ENCODE assay signal across 12 cellular contexts in genomic region chrX:41236629-41237028, GRCh38.
DNase-seq lines count a peak whose midpoint lies in the region; ATAC-seq, FAIRE-seq and TF ChIP-seq lines count a peak whose summit lies in the region.
"Had no signal": no experiment of that assay in that cellular context is flagged by ENCODE, and none has a peak within 500 bp of the region (broad histone marks: within the 10 kb centered on the region; RNA-seq: fewer than 3 reads in every experiment).

No MANE protein-coding gene starts in this region.

- H4K91ac ChIP-seq in H1 (replicated peaks; ENCODE audit: insufficient read length, low read length) (no peak overlapping the region), H9 (ENCODE audit: insufficient read length, low read depth, low read length) (no peak overlapping the region)

- TF ChIP-seq POLR2A in H1 (IDR thresholded peaks at IDR 0.05; ENCODE audit: control extremely low read depth in 1 of 2, low read depth in 2 of 2, low read length in 2 of 2): 0 out of 3 replicates have a peak, but pooled peaks of 1 of the 2 experiments have one; percentile 34

- POLR2A ChIA-PET in GM10248 (lab: Yijun Ruan, JAX): no interaction called here
- POLR2A ChIA-PET in H1 (lab: Charles Lee; ENCODE audit: partially characterized antibody): interaction anchor here (0.9 kb wide), 1 partner anchor 39 kb away, joined by 3 read pairs; no protein-coding TSS in a partner anchor

- TF ChIP-seq CTCF in GM10248 (IDR thresholded peaks at IDR 0.05; ENCODE audit: control extremely low read depth, extremely low read depth, low read depth, missing control alignments) (no peak), H1 (IDR thresholded peaks at IDR 0.05; ENCODE audit: control extremely low read depth in 1 of 3, insufficient read depth in 1 of 3, low read depth in 1 of 3, low read length in 3 of 3) (no peak), H9 (conservative IDR thresholded peaks at IDR 0.05) (no peak)

- CTCF ChIA-PET in GM10248 (lab: Yijun Ruan, JAX) (interaction anchor here (1.1 to 1.7 kb wide), 2 partner anchors 17 to 56 kb away, joined by 3 to 7 read pairs; no protein-coding TSS in a partner anchor), H1 (lab: Charles Lee; ENCODE audit: partially characterized antibody) (interaction anchor here (0.9 kb wide), 1 partner anchor 16 kb away, joined by 3 read pairs; no protein-coding TSS in a partner anchor)

- no peak overlapping the region for H3K4me3 Mint-ChIP-seq in H9

- H3K23me2 ChIP-seq in H1 (ENCODE audit: low read depth, low read length): no peaks in the 10 kb centered on the region
- H3K23me2 ChIP-seq in H9 (ENCODE audit: insufficient read length, low read depth, low read length, poor library complexity, severe bottlenecking): no peaks in the 10 kb centered on the region

- no peaks in the 10 kb centered on the region for H3K4me1 ChIP-seq in H1 (replicated peaks in 1 of 4; ENCODE audit: control insufficient read depth in 3 of 4, insufficient read depth in 4 of 4, low read length in 3 of 4)
- H3K4me1 ChIP-seq in H9 (ENCODE audit: insufficient read depth, low read length): peaks cover 3% of the 10 kb centered on the region; the same call in 1 of the 2 replicates

- H3K4me3 ChIP-seq in H1 (ENCODE audit: extremely low read depth in 1 of 4, insufficient read depth in 2 of 4, low read depth in 3 of 4, low read length in 4 of 4): no peak overlapping the region

- H3K4ac ChIP-seq in H1 (replicated peaks; ENCODE audit: insufficient read length, low read depth, low read length): no peak overlapping the region
- H3K4ac ChIP-seq in H9 (ENCODE audit: low read depth, low read length): no peak overlapping the region

- H3K4me1 Mint-ChIP-seq in H9: peaks cover 3 to 4% of the 10 kb centered on the region in 2 experiments; a peak in 2 of 4 replicates

- no peak for TF ChIP-seq EP300 in H1 (IDR thresholded peaks at IDR 0.05; ENCODE audit: borderline replicate concordance in 1 of 2, low read depth in 2 of 2, low read length in 2 of 2)

- peaks cover 14 to 30% (median 19%) of the 10 kb centered on the region in 3 experiments for H3K36me3 Mint-ChIP-seq in H9 (ENCODE audit: insufficient read depth in 1 of 3, low read depth in 3 of 3)

- H2BK5ac ChIP-seq in H1 (ENCODE audit: low read depth, low read length) (no peak overlapping the region), H9 (ENCODE audit: insufficient read length, low read length) (no peak overlapping the region)

- H3T11ph ChIP-seq in H9 (ENCODE audit: low read length): no peak overlapping the region

- H3K18ac ChIP-seq in H1 (ENCODE audit: extremely low read depth, low read length): no peak overlapping the region
- H3K18ac ChIP-seq in H9 (ENCODE audit: insufficient read length, low read depth, low read length): no peak overlapping the region

- no peaks in the 10 kb centered on the region for H3K27me3 Mint-ChIP-seq in H9 (ENCODE audit: low read depth)

- H2BK15ac ChIP-seq in H1 (ENCODE audit: low read length) (no peak overlapping the region), H9 (ENCODE audit: low read depth, low read length) (no peak overlapping the region)

- H4K8ac ChIP-seq in H1 (ENCODE audit: extremely low read depth, insufficient read depth, low read length) (no peak overlapping the region), H9 (replicated peaks; ENCODE audit: insufficient read length, low read depth, low read length) (no peak overlapping the region)

- no peak overlapping the region for H3K56ac ChIP-seq in H1 (replicated peaks; ENCODE audit: insufficient read length, low read depth, low read length)
- no peak overlapping the region for H3K56ac ChIP-seq in H9 (ENCODE audit: insufficient read length, low read depth, low read length)

- no peak overlapping the region for H2BK20ac ChIP-seq in H1 (ENCODE audit: low read length)
- no peak overlapping the region for H2BK20ac ChIP-seq in H9 (ENCODE audit: low read depth, low read length, poor library complexity, severe bottlenecking)

- no peak overlapping the region for H3K27ac Mint-ChIP-seq in H9

- peak; percentile 61 for DNase-seq in GM10248 (ENCODE audit: extremely low spot score)
- no peak for DNase-seq in H1 (ENCODE audit: low read depth in 1 of 2, low spot score in 2 of 2)
- DNase-seq in SKM-1 treated with dmso at 0.1 percent for 144 hours (lab: John Stamatoyannopoulos, UW; ENCODE audit: unreplicated experiment): no peak
- DNase-seq in HT-29 (ENCODE audit: low spot score): no peak
- DNase-seq in H9: no peak
- no peak for DNase-seq in NCI-H524 (lab: John Stamatoyannopoulos, UW)
- DNase-seq: C1 segment of cervical spinal cord, kidney glomerular epithelial cell, T-helper 1 cell had no signal

- H2BK12ac ChIP-seq in H1 (ENCODE audit: low read depth, low read length) (no peak overlapping the region), H9 (ENCODE audit: insufficient read length, low read depth, low read length) (no peak overlapping the region)

- H2BK120ac ChIP-seq in H1 (replicated peaks; ENCODE audit: low read depth, low read length) (no peak overlapping the region), H9 (ENCODE audit: low read depth, low read length, poor library complexity, severe bottlenecking) (no peak overlapping the region)

- peaks cover 8 to 21% (median 14%) of the 10 kb centered on the region in 4 experiments for H3K36me3 ChIP-seq in H1 (ENCODE audit: control insufficient read depth in 2 of 4, insufficient read depth in 4 of 4, low read length in 3 of 4)

- ATAC-seq in GM19372 (IDR thresholded peaks at IDR 0.05; ENCODE audit: low read depth, unreplicated experiment): peak; percentile 53
- ATAC-seq in HG03095 (IDR thresholded peaks at IDR 0.05; ENCODE audit: unreplicated experiment): peak; percentile 80
- ATAC-seq: esophagus mucosa had no signal

- H3K9me3 ChIP-seq in H1 (ENCODE audit: insufficient read depth in 2 of 2, low read depth in 1 of 2, low read length in 1 of 2): no peaks in the 10 kb centered on the region
- H3K9me3 ChIP-seq in H9 (ENCODE audit: control insufficient read depth, low read depth, low read length): no peaks in the 10 kb centered on the region

- H4K5ac ChIP-seq in H1 (ENCODE audit: insufficient read length, low read depth, low read length): no peak overlapping the region
- H4K5ac ChIP-seq in H9 (ENCODE audit: insufficient read length, low read depth, low read length): no peak overlapping the region

- H3K27ac ChIP-seq in H1 (ENCODE audit: low read depth, low read length): no peak overlapping the region
- no peak overlapping the region for H3K27ac ChIP-seq in H9 (ENCODE audit: insufficient read length, low read depth, low read length)

- H2AFZ ChIP-seq in H1 (ENCODE audit: low read length): no peak overlapping the region
- H2AFZ ChIP-seq in H9 (ENCODE audit: low read length): no peak overlapping the region

- H4K20me1 ChIP-seq in H1 (replicated peaks in 1 of 2; ENCODE audit: control insufficient read depth in 1 of 2, insufficient read depth in 2 of 2, low read length in 2 of 2): no peaks in the 10 kb centered on the region
- no peaks in the 10 kb centered on the region for H4K20me1 ChIP-seq in H9 (ENCODE audit: control insufficient read depth, insufficient read depth, insufficient read length)

- H3K4me2 ChIP-seq in H1 (ENCODE audit: insufficient read depth in 1 of 2, low read depth in 2 of 2, low read length in 2 of 2) (no peak overlapping the region), H9 (ENCODE audit: insufficient read depth, insufficient read length, low read length) (no peak overlapping the region)

- peaks cover 36 to 50% of the 10 kb centered on the region in 2 experiments for H3K9me3 Mint-ChIP-seq in H9

- FAIRE-seq in H1 (lab: Jason Lieb, UNC): no peak

- H3K79me2 ChIP-seq in H1 (ENCODE audit: control insufficient read depth in 1 of 2, insufficient read depth in 2 of 2, low read length in 2 of 2): no peaks in the 10 kb centered on the region
- H3K79me2 ChIP-seq in H9 (ENCODE audit: insufficient read depth, low read length): no peaks in the 10 kb centered on the region

- H3K14ac ChIP-seq in H1 (ENCODE audit: insufficient read length) (no peak overlapping the region), H9 (ENCODE audit: insufficient read depth, low read length) (no peak overlapping the region)

- no peak overlapping the region for H3K9ac ChIP-seq in H1 (replicated peaks in 1 of 4; ENCODE audit: extremely low read depth in 1 of 4, low read depth in 3 of 4, low read length in 3 of 4)
- H3K9ac ChIP-seq in H9 (ENCODE audit: extremely low read depth, insufficient read length, low read length): no peak overlapping the region

- no peaks in the 10 kb centered on the region for H3K27me3 ChIP-seq in H1 (replicated peaks in 1 of 4; ENCODE audit: control insufficient read depth in 3 of 4, extremely low read depth in 1 of 4, insufficient read depth in 3 of 4, low read length in 3 of 4)
- H3K27me3 ChIP-seq in H9 (ENCODE audit: insufficient read depth, low read length): no peaks in the 10 kb centered on the region

- H3K79me1 ChIP-seq in H1 (ENCODE audit: low read depth, low read length) (no peaks in the 10 kb centered on the region), H9 (ENCODE audit: insufficient read depth, low read depth, low read length, poor library complexity, severe bottlenecking) (no peaks in the 10 kb centered on the region)

- H3K23ac ChIP-seq in H1 (ENCODE audit: insufficient read length): no peak overlapping the region
- H3K23ac ChIP-seq in H9 (ENCODE audit: insufficient read length, low read depth, low read length): no peak overlapping the region

- H2AK5ac ChIP-seq in H1 (ENCODE audit: low read depth, low read length): no peak overlapping the region
- H2AK5ac ChIP-seq in H9 (ENCODE audit: insufficient read length, low read length): no peak overlapping the region

- no peak for TF ChIP-seq RAD21 in H1 (IDR thresholded peaks at IDR 0.05 in 1 of 2, conservative IDR thresholded peaks at IDR 0.05 in 1 of 2; ENCODE audit: low read depth in 2 of 2, low read length in 2 of 2)

TF ChIP-seq in H1, 55 proteins besides CTCF, POLR2A, EP300 and RAD21:
- TF ChIP-seq BACH1 (IDR thresholded peaks at IDR 0.05; ENCODE audit: low read length) (no peak), POLR2AphosphoS5 (IDR thresholded peaks at IDR 0.05; ENCODE audit: low read depth, low read length) (0 out of 2 replicates have a peak, but pooled peaks have one; percentile 20)
